ENCODE assay signal across 8 cellular contexts in genomic region chr1:109493805-109494539, GRCh38. TPM values are rescaled to one million over a fixed set of nuclear protein-coding genes. Genes with fewer than 3 reads are reported as not detected.
DNase-seq lines count a peak whose midpoint lies in the region; ATAC-seq and TF ChIP-seq lines count a peak whose summit lies in the region.

A gene with protein sequence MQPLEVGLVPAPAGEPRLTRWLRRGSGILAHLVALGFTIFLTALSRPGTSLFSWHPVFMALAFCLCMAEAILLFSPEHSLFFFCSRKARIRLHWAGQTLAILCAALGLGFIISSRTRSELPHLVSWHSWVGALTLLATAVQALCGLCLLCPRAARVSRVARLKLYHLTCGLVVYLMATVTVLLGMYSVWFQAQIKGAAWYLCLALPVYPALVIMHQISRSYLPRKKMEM (plus strand): TSS chr1:109494094. CDS start chr1:109494140, 46 bp downstream.

- H3K9me3 ChIP-seq in Karpas-422 (ENCODE audit: low read length) = no peaks in the 10 kb centered on the region
- H3K9me3 ChIP-seq in neutrophil = no peaks in the 10 kb centered on the region

- ATAC-seq in GM21825 (IDR thresholded peaks at IDR 0.05; ENCODE audit: unreplicated experiment) (peak; percentile 83), foreskin keratinocyte (peak; percentile 89)

- H3K4me1 ChIP-seq in Karpas-422 (ENCODE audit: low read length) (peaks cover 35% of the 10 kb centered on the region), foreskin keratinocyte (no peaks in the 10 kb centered on the region), neutrophil (ENCODE audit: control insufficient read depth in 1 of 2, insufficient read depth in 1 of 2, low read depth in 1 of 2, low read length in 1 of 2) (peaks cover 20 to 21% of the 10 kb centered on the region in 2 experiments)

- peak within 1 kb of the TSS; percentile 76 for H3K4me2 ChIP-seq in Karpas-422 (ENCODE audit: low read depth, low read length, poor library complexity, severe bottlenecking)

- H3K79me2 ChIP-seq in Karpas-422 (ENCODE audit: low read length) = peaks cover 20% of the 10 kb centered on the region

- H3K9me2 ChIP-seq in Karpas-422 (replicated peaks; ENCODE audit: insufficient read depth, low read length) = no peaks in the 10 kb centered on the region

- peak; percentile 88 for TF ChIP-seq POLR2A in Raji (IDR thresholded peaks at IDR 0.05; ENCODE audit: insufficient read depth, low read depth, low read length)

- H3K27me3 ChIP-seq in Karpas-422 (ENCODE audit: low read length) (no peaks in the 10 kb centered on the region), foreskin keratinocyte (no peaks in the 10 kb centered on the region), neutrophil (no peaks in the 10 kb centered on the region)

- H3K36me3 ChIP-seq in Karpas-422 (ENCODE audit: insufficient read depth, low read length) = peaks cover 6% of the 10 kb centered on the region; the same call in 1 of the 2 replicates
- peaks cover 39% of the 10 kb centered on the region for H3K36me3 ChIP-seq in neutrophil

- peak within 1 kb of the TSS; percentile 74 for H3K9ac ChIP-seq in Karpas-422 (ENCODE audit: low read length)

- in situ Hi-C loops in G401 (cut with HindIII; ENCODE audit: low sequenced_read_pairs) = loop anchor here (5.0 kb wide), 1 partner anchor 43 kb away; the partner anchor contains the start of gene GPR61

- peak within 1 kb of the TSS; percentile 85 for H3K4me3 ChIP-seq in Karpas-422 (ENCODE audit: low read length)
- peak within 1 kb of the TSS; percentile 98 to 99 for H3K4me3 ChIP-seq in neutrophil (ENCODE audit: low read depth in 1 of 2, low read length in 1 of 2)

- H2AFZ ChIP-seq in Karpas-422 (ENCODE audit: low read length) = peak within 1 kb of the TSS; percentile 81

- TF ChIP-seq CTCF in foreskin keratinocyte (conservative IDR thresholded peaks at IDR 0.05) (peak; percentile 98), neutrophil (IDR thresholded peaks at IDR 0.05) (peak; percentile 97)

- peak within 1 kb of the TSS; percentile 12; the same call in 1 of the 2 replicates for H3K27ac ChIP-seq in Karpas-422 (ENCODE audit: low read length)
- H3K27ac ChIP-seq in foreskin keratinocyte = no peak within 1 kb of the TSS
- H3K27ac ChIP-seq in neutrophil = peak within 1 kb of the TSS; percentile 88

- H4K20me1 ChIP-seq in Karpas-422 (ENCODE audit: insufficient read depth, low read depth, low read length) = peaks cover 4% of the 10 kb centered on the region; the same call in 1 of the 2 replicates

- peak; percentile 81 for DNase-seq in G401 (ENCODE audit: low spot score)
- peak; percentile 96 for DNase-seq in Karpas-422
- DNase-seq in activated gamma-delta T cell treated with Interleukin-2 at 50 U/mL for 16 hours = peak; percentile 89
- peak; percentile 55 to 74 for DNase-seq in foreskin keratinocyte
- peak; percentile 88 for DNase-seq in superior temporal gyrus (ENCODE audit: extremely low spot score)

RNA-seq across cellular contexts. Expression of the gene that starts here (rescaled TPM):
- 0.31 and 3.1 TPM in 2 replicates for total RNA-seq in G401 (2014; rRNA removed; shearing (Covaris generic))
- total RNA-seq in Karpas-422 (2014; rRNA removed; shearing (Covaris generic); ENCODE audit: low replicate concordance) = 6.2 and 7.1 TPM in 2 replicates
- total RNA-seq in foreskin keratinocyte = 5.2 and 6.5 TPM in 2 replicates
- 2.4 and 2.6 TPM in 2 replicates for polyA plus RNA-seq in foreskin keratinocyte
